20 cellular contexts compared by ENCODE assay signal in genomic region chr6:101932704-101933103, GRCh38.
DNase-seq lines count a peak whose midpoint lies in the region; ATAC-seq and TF ChIP-seq lines count a peak whose summit lies in the region.
"Had no signal": no experiment of that assay in that cellular context is flagged by ENCODE, and none has a peak within 500 bp of the region (broad histone marks: within the 10 kb centered on the region; RNA-seq: fewer than 3 reads in every experiment).

No MANE protein-coding gene starts in this region.

- CTCF ChIA-PET in A673 (lab: Charles Lee), result no interaction called here
- CTCF ChIA-PET in activated CD8-positive, alpha-beta memory T cell treated with anti-CD3 and anti-CD28 coated beads, Interleukin-2, amount 10 ng/mL, durations not matched to agents 7 days and 5 days (lab: Charles Lee), result no interaction called here

- H3K36me3 ChIP-seq in A673 (ENCODE audit: insufficient read depth, low read length, poor library complexity, severe bottlenecking), result peaks cover 31% of the 10 kb centered on the region
- peaks cover 21% of the 10 kb centered on the region for H3K36me3 ChIP-seq in SK-N-MC (ENCODE audit: insufficient read depth, low read length)
- H3K36me3 ChIP-seq in tibial nerve, result no peaks in the 10 kb centered on the region
- H3K36me3 ChIP-seq: BE2C, BLaER1 had no signal

- TF ChIP-seq EP300 in tibial nerve (IDR thresholded peaks at IDR 0.05), result no peak

- H3K36me3 Mint-ChIP-seq in activated CD8-positive, alpha-beta memory T cell treated with anti-CD3 and anti-CD28 coated beads, Interleukin-2, amount 10 ng/mL, durations not matched to agents 7 days and 5 days, result no peaks in the 10 kb centered on the region
- H3K36me3 Mint-ChIP-seq: CD14-positive monocyte; CD4-positive, CD25-positive, alpha-beta regulatory T cell; CD8-positive, alpha-beta T cell had no signal

- peaks cover 30% of the 10 kb centered on the region for H3K4me1 ChIP-seq in A673 (ENCODE audit: insufficient read depth, low read length, poor library complexity, severe bottlenecking)
- H3K4me1 ChIP-seq in tibial nerve, result no peaks in the 10 kb centered on the region
- H3K4me1 ChIP-seq: A549, BE2C, BLaER1, Caco-2 had no signal

- intact Hi-C loops in A673 (cut with micrococcal nuclease; ENCODE audit: unreplicated experiment), result loop anchor here (10.0 kb wide), 1 partner anchor 1192 kb away; no protein-coding TSS in a partner anchor

- peak overlapping the region; percentile 53 for H3K27ac ChIP-seq in 22Rv1
- H3K27ac ChIP-seq in A673 (ENCODE audit: low read depth, low read length, poor library complexity, severe bottlenecking), result peak overlapping the region; percentile 96
- H3K27ac ChIP-seq in SK-N-MC, result peak overlapping the region; percentile 92; the same call in 1 of the 2 replicates
- H3K27ac ChIP-seq in tibial nerve, result no peak overlapping the region
- H3K27ac ChIP-seq: BLaER1 had no signal

- peaks cover 4% of the 10 kb centered on the region for H3K9me3 Mint-ChIP-seq in activated CD8-positive, alpha-beta memory T cell treated with anti-CD3 and anti-CD28 coated beads, Interleukin-2, amount 10 ng/mL, durations not matched to agents 7 days and 5 days (ENCODE audit: low read depth)

- no peak for TF ChIP-seq POLR2A in tibial nerve (IDR thresholded peaks at IDR 0.05)

- POLR2A ChIA-PET in A673 (lab: Charles Lee; ENCODE audit: low non-redundant PET), result no interaction called here

- no peaks in the 10 kb centered on the region for H3K9me3 ChIP-seq in A673 (ENCODE audit: low read depth, low read length, poor library complexity, severe bottlenecking)
- H3K9me3 ChIP-seq in SK-N-MC (ENCODE audit: low read depth, low read length), result 0 out of 2 replicates have a peak, but pooled peaks cover 2% of the 10 kb centered on the region
- no peaks in the 10 kb centered on the region for H3K9me3 ChIP-seq in tibial nerve
- H3K9me3 ChIP-seq: A549, BE2C, BLaER1, Caco-2 had no signal

- H3K27me3 ChIP-seq in A673 (replicated peaks; ENCODE audit: insufficient read depth, low read depth, low read length, poor library complexity) (no peaks in the 10 kb centered on the region), tibial nerve (no peaks in the 10 kb centered on the region)
- H3K27me3 ChIP-seq: BE2C, BLaER1 had no signal

- DNase-seq in A673 (ENCODE audit: low spot score) (peak; percentile 50), SK-N-MC (ENCODE audit: low read depth, low spot score) (no peak), renal cortical epithelial cell (ENCODE audit: low read depth) (peak; percentile 15), tibial nerve (ENCODE audit: low spot score in 2 of 2) (no peak), OCI-M1 (lab: John Stamatoyannopoulos, UW) (no peak)
- no peak for DNase-seq in activated CD8-positive, alpha-beta memory T cell treated with anti-CD3 and anti-CD28 coated beads, Interleukin-2, amount 10 ng/mL, durations not matched to agents 7 days and 5 days
- DNase-seq in NK-92 treated with Interleukin-12 subunit alpha and Interleukin-12 subunit beta, amount 100 ng/mL, for 24 hours (lab: John Stamatoyannopoulos, UW), result no peak
- DNase-seq: ACHN; BE2C; C1 segment of cervical spinal cord; Caco-2; Calu3; CD4-positive, CD25-positive, alpha-beta regulatory T cell; CD8-positive, alpha-beta T cell; DMS79 treated with DMSO at 0.1 percent for 48 hours; GF-D8 had no signal

- WGBS in tibial nerve, 2 donors, result 87 to 93% methylated on average over 3 of the region's 3 CpGs

- H3K27me3 Mint-ChIP-seq in activated CD8-positive, alpha-beta memory T cell treated with anti-CD3 and anti-CD28 coated beads, Interleukin-2, amount 10 ng/mL, durations not matched to agents 7 days and 5 days, result no peaks in the 10 kb centered on the region
- H3K27me3 Mint-ChIP-seq: CD4-positive, CD25-positive, alpha-beta regulatory T cell had no signal

- H3K9ac ChIP-seq in SK-N-MC (ENCODE audit: insufficient read length), result no peak overlapping the region
- H3K9ac ChIP-seq: BLaER1 had no signal

- no peaks in the 10 kb centered on the region for H3K4me1 Mint-ChIP-seq in activated CD8-positive, alpha-beta memory T cell treated with anti-CD3 and anti-CD28 coated beads, Interleukin-2, amount 10 ng/mL, durations not matched to agents 7 days and 5 days
- H3K4me1 Mint-ChIP-seq: CD14-positive monocyte; CD4-positive, CD25-positive, alpha-beta regulatory T cell had no signal

- H3K4me3 ChIP-seq in A673 (ENCODE audit: low read depth, low read length, poor library complexity, severe bottlenecking), result peak overlapping the region; percentile 50
- no peak overlapping the region for H3K4me3 ChIP-seq in SK-N-MC
- no peak overlapping the region for H3K4me3 ChIP-seq in tibial nerve
- H3K4me3 ChIP-seq: A549, BLaER1 had no signal

- ATAC-seq in activated CD8-positive, alpha-beta memory T cell treated with anti-CD3 and anti-CD28 coated beads, Interleukin-2, amount 10 ng/mL, durations not matched to agents 7 days and 5 days, result no peak
- ATAC-seq: A549; CD8-positive, alpha-beta T cell had no signal

- TF ChIP-seq CTCF in 22Rv1 (IDR thresholded peaks at IDR 0.05) (no peak), A673 (conservative IDR thresholded peaks at IDR 0.05; ENCODE audit: low read depth, low read length) (no peak), tibial nerve (IDR thresholded peaks at IDR 0.05) (no peak)

- no peak overlapping the region for H3K4me3 Mint-ChIP-seq in activated CD8-positive, alpha-beta memory T cell treated with anti-CD3 and anti-CD28 coated beads, Interleukin-2, amount 10 ng/mL, durations not matched to agents 7 days and 5 days
- H3K4me3 Mint-ChIP-seq: CD14-positive monocyte; CD4-positive, CD25-positive, alpha-beta regulatory T cell; CD8-positive, alpha-beta T cell had no signal

- no TSS peak for BruUV-seq in A673 (replicated peaks; lab: Mats Ljungman, UMichigan)

- no peak overlapping the region for H3K27ac Mint-ChIP-seq in activated CD8-positive, alpha-beta memory T cell treated with anti-CD3 and anti-CD28 coated beads, Interleukin-2, amount 10 ng/mL, durations not matched to agents 7 days and 5 days
- H3K27ac Mint-ChIP-seq: CD14-positive monocyte; CD4-positive, CD25-positive, alpha-beta regulatory T cell; CD8-positive, alpha-beta T cell had no signal

Comparison
In these comparisons a context has a peak if more than half of its experiments do, and no peak if none do; other contexts are left out.
1. H3K27ac ChIP-seq: peak in 22Rv1 (single experiment), A673 (single experiment) and SK-N-MC (single experiment); none in tibial nerve (0 of 4).
2. DNase-seq: peak in A673 (single experiment) and renal cortical epithelial cell (single experiment); none in SK-N-MC (single experiment), tibial nerve (0 of 2), activated CD8-positive, alpha-beta memory T cell treated with anti-CD3 and anti-CD28 coated beads, Interleukin-2, amount 10 ng/mL, durations not matched to agents 7 days and 5 days (single experiment), OCI-M1 (single experiment) and NK-92 treated with Interleukin-12 subunit alpha and Interleukin-12 subunit beta, amount 100 ng/mL, for 24 hours (single experiment).